In genomic region chr10:78254013-78254412, GRCh38 we compare ENCODE assay signal across 24 cellular contexts.
"Had no signal": no experiment of that assay in that cellular context is flagged by ENCODE, and none has a peak within 500 bp of the region (broad histone marks: within the 10 kb centered on the region; RNA-seq: fewer than 3 reads in every experiment).

No MANE protein-coding gene starts in this region.

- H3K36me3 ChIP-seq: colonic mucosa, esophagus squamous epithelium, heart left ventricle, prostate gland, spleen, upper lobe of right lung had no signal

- H3K27ac ChIP-seq: colonic mucosa, esophagus squamous epithelium, heart left ventricle, prostate gland, spleen, upper lobe of right lung, VCaP had no signal

- H3K4me1 ChIP-seq: colonic mucosa, prostate gland had no signal

- H3K4me3 ChIP-seq: colonic mucosa, esophagus squamous epithelium, heart left ventricle, mucosa of descending colon, prostate gland, spleen, upper lobe of right lung had no signal

- H3K27ac Mint-ChIP-seq: activated CD4-positive, alpha-beta memory T cell treated with anti-CD3 and anti-CD28 coated beads, Interleukin-2, amount 10 ng/mL, durations not matched to agents 7 days and 5 days; activated CD4-positive, alpha-beta T cell treated with anti-CD3 and anti-CD28 coated beads, Interleukin-2, amount 10 ng/mL, durations not matched to agents 24 days and 14 days; activated naive CD8-positive, alpha-beta T cell treated with anti-CD3 and anti-CD28 coated beads, Interleukin-2, amount 50 U/mL, for 24 hours; activated T-cell treated with anti-CD3 and anti-CD28 coated beads, Interleukin-2, amount 50 U/mL, for 72 hours; T-helper 2 cell treated with Interferon-gamma antibody and Interleukin-4, amounts not matched to agents 5 μg/mL and 100 μg/mL, for 36 hours had no signal

- H3K9me3 ChIP-seq: colonic mucosa, esophagus squamous epithelium, heart left ventricle, mucosa of descending colon, prostate gland, spleen, upper lobe of right lung had no signal

- DNase-seq: activated CD4-positive, alpha-beta memory T cell treated with anti-CD3 and anti-CD28 coated beads, Interleukin-2, amount 10 ng/mL, durations not matched to agents 7 days and 5 days; activated CD4-positive, alpha-beta T cell treated with anti-CD3 and anti-CD28 coated beads, Interleukin-2, amount 10 ng/mL, durations not matched to agents 24 days and 14 days; activated effector memory CD4-positive, alpha-beta T cell treated with Interleukin-2 at 50 U/mL for 16 hours; activated naive CD4-positive, alpha-beta T cell treated with anti-CD3 and anti-CD28 coated beads, Interleukin-2, amount 50 U/mL, for 16 hours; activated naive CD8-positive, alpha-beta T cell treated with anti-CD3 and anti-CD28 coated beads, Interleukin-2, amount 50 U/mL, for 24 hours; activated T-cell treated with anti-CD3 and anti-CD28 coated beads, Interleukin-2, amount 50 U/mL, for 72 hours; anterior cingulate cortex; central memory CD4-positive, alpha-beta T cell; colonic mucosa; esophagus squamous epithelium; heart left ventricle; islet precursor cell; left cardiac atrium; mesendoderm; mucosa of descending colon; spleen; stimulated activated CD4-positive, alpha-beta T cell treated with anti-CD3 and anti-CD28 coated beads, Interleukin-4, amount 100 ng/mL, for 1 hour; stimulated activated naive CD4-positive, alpha-beta T cell treated with Interleukin-2 at 50 U/mL for 16 hours; upper lobe of right lung had no signal

- ATAC-seq: activated CD4-positive, CD25-positive, alpha-beta regulatory T cell treated with anti-CD3 and anti-CD28 coated beads, Interleukin-2, amount 50 U/mL, for 24 hours; activated naive CD8-positive, alpha-beta T cell treated with anti-CD3 and anti-CD28 coated beads, Interleukin-2, amount 50 U/mL, for 24 hours; activated T-cell treated with anti-CD3 and anti-CD28 coated beads, Interleukin-2, amount 50 U/mL, for 72 hours; heart left ventricle; left cardiac atrium; mucosa of descending colon; upper lobe of right lung had no signal

- H3K9me3 Mint-ChIP-seq: activated CD4-positive, alpha-beta memory T cell treated with anti-CD3 and anti-CD28 coated beads, Interleukin-2, amount 10 ng/mL, durations not matched to agents 7 days and 5 days; activated CD4-positive, alpha-beta T cell treated with anti-CD3 and anti-CD28 coated beads, Interleukin-2, amount 10 ng/mL, durations not matched to agents 24 days and 14 days; activated naive CD8-positive, alpha-beta T cell treated with anti-CD3 and anti-CD28 coated beads, Interleukin-2, amount 50 U/mL, for 24 hours; activated T-cell treated with anti-CD3 and anti-CD28 coated beads, Interleukin-2, amount 50 U/mL, for 72 hours; neural crest cell; T-helper 2 cell treated with Interferon-gamma antibody and Interleukin-4, amounts not matched to agents 5 μg/mL and 100 μg/mL, for 36 hours had no signal

- H3K4me3 Mint-ChIP-seq: activated CD4-positive, alpha-beta memory T cell treated with anti-CD3 and anti-CD28 coated beads, Interleukin-2, amount 10 ng/mL, durations not matched to agents 7 days and 5 days; activated CD4-positive, alpha-beta T cell treated with anti-CD3 and anti-CD28 coated beads, Interleukin-2, amount 10 ng/mL, durations not matched to agents 24 days and 14 days; activated naive CD8-positive, alpha-beta T cell treated with anti-CD3 and anti-CD28 coated beads, Interleukin-2, amount 50 U/mL, for 24 hours; activated T-cell treated with anti-CD3 and anti-CD28 coated beads, Interleukin-2, amount 50 U/mL, for 72 hours; neural crest cell; T-helper 2 cell treated with Interferon-gamma antibody and Interleukin-4, amounts not matched to agents 5 μg/mL and 100 μg/mL, for 36 hours had no signal

- H3K27me3 ChIP-seq: colonic mucosa, heart left ventricle, spleen, upper lobe of right lung had no signal
